ENCODE assay signal across 1 cellular context in the genomic region with DNA sequence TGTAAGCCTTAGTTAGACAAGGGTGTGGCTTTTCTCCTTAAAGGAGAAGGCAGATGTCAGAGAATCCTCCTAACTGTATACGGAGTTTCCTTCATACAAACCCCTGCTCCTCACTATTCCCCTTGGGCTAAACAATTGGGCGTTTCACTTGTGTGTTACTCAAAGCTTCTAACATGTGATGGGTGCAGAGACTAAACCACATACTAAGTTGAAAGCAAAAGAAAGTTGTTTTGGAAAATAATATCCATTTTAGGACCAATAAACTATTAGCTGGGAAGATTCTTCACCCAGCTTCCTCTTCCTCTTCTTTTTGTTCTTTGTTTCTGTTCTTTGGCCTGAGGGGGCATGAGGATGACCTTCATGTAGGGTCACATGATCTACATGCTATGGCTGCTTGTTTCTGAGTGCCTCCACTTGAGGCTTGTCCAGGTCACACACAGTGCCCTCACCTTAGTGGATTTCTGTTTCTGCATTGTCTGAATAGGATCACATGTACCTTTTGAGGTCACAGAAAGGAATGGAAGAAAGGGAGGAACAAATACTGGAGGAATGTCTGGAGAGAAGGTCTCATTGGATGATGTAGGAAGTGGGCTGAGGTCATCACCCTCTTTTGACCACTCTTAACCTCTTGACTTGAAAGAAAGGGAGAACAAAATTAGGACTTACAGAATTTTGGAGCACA.
TF ChIP-seq lines count a peak whose summit lies in the region.

No MANE protein-coding gene starts in this region.

TF ChIP-seq in HepG2, 621 proteins besides CTCF, POLR2A, EP300 and RAD21:
- TF ChIP-seq TBX3 (IDR thresholded peaks at IDR 0.05; ENCODE audit: borderline replicate concordance) (no peak), ZNF253 (CRISPR knock-in tag; IDR thresholded peaks at IDR 0.05; ENCODE audit: borderline replicate concordance) (no peak), NFYB (CRISPR knock-in tag; IDR thresholded peaks at IDR 0.05) (no peak)
